ENCODE assay signal across 15 cellular contexts in the genomic region with DNA sequence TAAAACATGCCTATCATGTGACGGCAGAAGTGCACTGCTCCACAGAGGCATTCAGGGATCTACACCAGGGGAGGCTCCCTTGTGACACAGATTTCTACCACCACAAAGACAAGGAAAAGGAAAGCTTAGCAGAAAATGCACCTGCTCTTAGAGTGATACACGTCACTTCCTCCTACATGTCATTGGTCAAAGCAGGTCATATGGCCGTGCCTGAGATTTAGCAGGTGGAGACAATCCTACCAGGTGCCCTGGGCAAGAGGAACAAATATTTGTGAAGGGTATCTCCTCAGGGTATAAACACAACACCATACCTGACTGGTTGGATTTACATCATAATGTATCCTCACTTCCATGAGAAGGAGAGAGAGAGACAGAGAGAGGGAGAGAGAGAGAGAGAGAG.
DNase-seq lines count a peak whose midpoint lies in the region; ATAC-seq and TF ChIP-seq lines count a peak whose summit lies in the region.
"Had no signal": no experiment of that assay in that cellular context is flagged by ENCODE, and none has a peak within 500 bp of the region (broad histone marks: within the 10 kb centered on the region; RNA-seq: fewer than 3 reads in every experiment).

No MANE protein-coding gene starts in this region.

- H3K4me3 Mint-ChIP-seq in WTC11 (0 out of 2 replicates have a peak overlapping the region, but pooled peaks have one; percentile 18), neural crest cell (no peak overlapping the region)
- H3K4me3 Mint-ChIP-seq: B cell; CD4-positive, CD25-positive, alpha-beta regulatory T cell; CD8-positive, alpha-beta T cell; GM23338 had no signal

- DNase-seq in NCI-H748 (lab: John Stamatoyannopoulos, UW; ENCODE audit: unreplicated experiment) (peak; percentile 15), NCI-H748 treated with DMSO at 0.1 percent for 48 hours (lab: John Stamatoyannopoulos, UW) (no peak), WTC11 (ENCODE audit: low spot score) (no peak), neural crest cell (ENCODE audit: low read depth, low spot score) (no peak), hippocampal formation (lab: John Stamatoyannopoulos, UW) (no peak)
- no peak for DNase-seq in activated CD4-positive, alpha-beta T cell treated with anti-CD3 and anti-CD28 coated beads for 4 hours
- DNase-seq: CD4-positive, CD25-positive, alpha-beta regulatory T cell; CD8-positive, alpha-beta T cell; DMS 273 treated with DMSO at 0.1 percent for 48 hours; DMS79; EL; GDM1 had no signal

- peaks cover 23% of the 10 kb centered on the region for H3K36me3 Mint-ChIP-seq in WTC11
- peaks cover 2% of the 10 kb centered on the region for H3K36me3 Mint-ChIP-seq in neural crest cell (ENCODE audit: low read depth)
- H3K36me3 Mint-ChIP-seq: CD4-positive, CD25-positive, alpha-beta regulatory T cell; CD8-positive, alpha-beta T cell had no signal

- H3K4me1 Mint-ChIP-seq in WTC11 (peaks cover 89% of the 10 kb centered on the region), neural crest cell (peaks cover 35% of the 10 kb centered on the region)
- H3K4me1 Mint-ChIP-seq: B cell; CD4-positive, CD25-positive, alpha-beta regulatory T cell had no signal

- POLR2A ChIA-PET in WTC11 (lab: Charles Lee) = no interaction called here

- CTCF ChIA-PET in WTC11 (lab: Charles Lee) = no interaction called here

- no peak for ATAC-seq in WTC11
- ATAC-seq: CD8-positive, alpha-beta T cell; GM12878; GM23338 had no signal

- TF ChIP-seq CTCF in WTC11 (IDR thresholded peaks at IDR 0.05) = no peak
- TF ChIP-seq CTCF in neural crest cell (conservative IDR thresholded peaks at IDR 0.05) = no peak

- H3K27ac Mint-ChIP-seq in WTC11 (peak overlapping the region; percentile 39), neural crest cell (ENCODE audit: unreplicated experiment) (peak overlapping the region; percentile 57)
- H3K27ac Mint-ChIP-seq: B cell; CD4-positive, CD25-positive, alpha-beta regulatory T cell; CD8-positive, alpha-beta T cell; GM23338 had no signal

- H3K9me3 Mint-ChIP-seq in WTC11 (peaks cover 19% of the 10 kb centered on the region), neural crest cell (peaks cover 5% of the 10 kb centered on the region)
- H3K9me3 Mint-ChIP-seq: CD8-positive, alpha-beta T cell had no signal

- no peaks in the 10 kb centered on the region; the same call in 1 of the 2 replicates for H3K27me3 Mint-ChIP-seq in WTC11 (ENCODE audit: low read depth)
- H3K27me3 Mint-ChIP-seq in neural crest cell (ENCODE audit: low read depth) = no peaks in the 10 kb centered on the region

TF ChIP-seq in WTC11, 78 proteins besides CTCF, POLR2A, EP300 and RAD21:
- TF ChIP-seq, protein P1, sequence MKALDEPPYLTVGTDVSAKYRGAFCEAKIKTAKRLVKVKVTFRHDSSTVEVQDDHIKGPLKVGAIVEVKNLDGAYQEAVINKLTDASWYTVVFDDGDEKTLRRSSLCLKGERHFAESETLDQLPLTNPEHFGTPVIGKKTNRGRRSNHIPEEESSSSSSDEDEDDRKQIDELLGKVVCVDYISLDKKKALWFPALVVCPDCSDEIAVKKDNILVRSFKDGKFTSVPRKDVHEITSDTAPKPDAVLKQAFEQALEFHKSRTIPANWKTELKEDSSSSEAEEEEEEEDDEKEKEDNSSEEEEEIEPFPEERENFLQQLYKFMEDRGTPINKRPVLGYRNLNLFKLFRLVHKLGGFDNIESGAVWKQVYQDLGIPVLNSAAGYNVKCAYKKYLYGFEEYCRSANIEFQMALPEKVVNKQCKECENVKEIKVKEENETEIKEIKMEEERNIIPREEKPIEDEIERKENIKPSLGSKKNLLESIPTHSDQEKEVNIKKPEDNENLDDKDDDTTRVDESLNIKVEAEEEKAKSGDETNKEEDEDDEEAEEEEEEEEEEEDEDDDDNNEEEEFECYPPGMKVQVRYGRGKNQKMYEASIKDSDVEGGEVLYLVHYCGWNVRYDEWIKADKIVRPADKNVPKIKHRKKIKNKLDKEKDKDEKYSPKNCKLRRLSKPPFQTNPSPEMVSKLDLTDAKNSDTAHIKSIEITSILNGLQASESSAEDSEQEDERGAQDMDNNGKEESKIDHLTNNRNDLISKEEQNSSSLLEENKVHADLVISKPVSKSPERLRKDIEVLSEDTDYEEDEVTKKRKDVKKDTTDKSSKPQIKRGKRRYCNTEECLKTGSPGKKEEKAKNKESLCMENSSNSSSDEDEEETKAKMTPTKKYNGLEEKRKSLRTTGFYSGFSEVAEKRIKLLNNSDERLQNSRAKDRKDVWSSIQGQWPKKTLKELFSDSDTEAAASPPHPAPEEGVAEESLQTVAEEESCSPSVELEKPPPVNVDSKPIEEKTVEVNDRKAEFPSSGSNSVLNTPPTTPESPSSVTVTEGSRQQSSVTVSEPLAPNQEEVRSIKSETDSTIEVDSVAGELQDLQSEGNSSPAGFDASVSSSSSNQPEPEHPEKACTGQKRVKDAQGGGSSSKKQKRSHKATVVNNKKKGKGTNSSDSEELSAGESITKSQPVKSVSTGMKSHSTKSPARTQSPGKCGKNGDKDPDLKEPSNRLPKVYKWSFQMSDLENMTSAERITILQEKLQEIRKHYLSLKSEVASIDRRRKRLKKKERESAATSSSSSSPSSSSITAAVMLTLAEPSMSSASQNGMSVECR (CRISPR knock-in tag; IDR thresholded peaks at IDR 0.05; ENCODE audit: borderline replicate concordance) = no peak
- no peak for TF ChIP-seq NR1H2 (CRISPR knock-in tag; IDR thresholded peaks at IDR 0.05)
- TF ChIP-seq, protein P2, sequence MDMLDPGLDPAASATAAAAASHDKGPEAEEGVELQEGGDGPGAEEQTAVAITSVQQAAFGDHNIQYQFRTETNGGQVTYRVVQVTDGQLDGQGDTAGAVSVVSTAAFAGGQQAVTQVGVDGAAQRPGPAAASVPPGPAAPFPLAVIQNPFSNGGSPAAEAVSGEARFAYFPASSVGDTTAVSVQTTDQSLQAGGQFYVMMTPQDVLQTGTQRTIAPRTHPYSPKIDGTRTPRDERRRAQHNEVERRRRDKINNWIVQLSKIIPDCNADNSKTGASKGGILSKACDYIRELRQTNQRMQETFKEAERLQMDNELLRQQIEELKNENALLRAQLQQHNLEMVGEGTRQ (CRISPR knock-in tag; IDR thresholded peaks at IDR 0.05) = peak; percentile 51
